Comparison of ENCODE assay signal across 8 cellular contexts in the genomic region with DNA sequence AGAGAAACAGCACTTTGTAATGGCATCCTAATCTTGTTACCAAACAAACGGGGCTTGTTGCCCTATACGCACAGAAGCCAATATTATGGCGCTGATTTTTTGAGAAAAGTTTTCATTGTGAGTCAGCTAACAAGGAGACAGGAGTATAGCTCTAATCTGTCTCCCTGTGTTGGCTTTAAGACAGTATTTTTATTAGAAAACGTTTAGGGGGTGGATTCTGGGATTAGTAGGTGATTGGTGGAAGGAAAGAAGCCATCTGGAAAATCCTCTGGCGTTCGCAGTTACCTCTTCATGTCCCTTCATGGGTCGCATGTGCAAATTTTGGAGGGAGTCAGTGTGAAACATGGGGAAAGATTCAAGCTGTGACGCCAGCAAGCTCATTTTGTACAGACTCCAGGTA. TPM values are rescaled to one million over a fixed set of nuclear protein-coding genes. Genes with fewer than 3 reads are reported as not detected.
A peak's percentile ranks its signal among the peaks of the same experiment; 100 is the strongest.
DNase-seq lines count a peak whose midpoint lies in the region; ATAC-seq and TF ChIP-seq lines count a peak whose summit lies in the region.

No MANE protein-coding gene starts in this region.

- WGBS in mammary epithelial cell (ENCODE audit: low coverage, missing lambda C conversion rate), result 0% methylated on average over 8 of the region's 8 CpGs

- no peak for DNase-seq in stimulated activated naive CD8-positive, alpha-beta T cell treated with anti-CD3 and anti-CD28 coated beads, Interleukin-15, Interleukin-2, amounts not matched to agents 100 U/mL and 50 U/mL, for 24 hours
- DNase-seq in mammary epithelial cell (peak; percentile 40), midbrain (lab: John Stamatoyannopoulos, UW) (peak; percentile 43), hippocampal formation (lab: John Stamatoyannopoulos, UW) (no peak), HPDE6-E6E7 (ENCODE audit: extremely low spot score) (no peak), NCI-H774 (lab: John Stamatoyannopoulos, UW) (no peak)

- H2AFZ ChIP-seq in mammary epithelial cell (ENCODE audit: low read depth, low read length), result peak overlapping the region; percentile 84

- CTCF ChIA-PET in mammary epithelial cell (lab: Charles Lee; ENCODE audit: low non-redundant PET), result no interaction called here

- no peak for TF ChIP-seq CTCF in mammary epithelial cell (conservative IDR thresholded peaks at IDR 0.05 in 1 of 2, IDR thresholded peaks at IDR 0.05 in 1 of 2; ENCODE audit: extremely low read depth in 1 of 2, insufficient read depth in 1 of 2, low read depth in 1 of 2, low read length in 2 of 2)

- BruUV-seq in mammary epithelial cell (replicated peaks; lab: Mats Ljungman, UMichigan), result no TSS peak

- H3K9me3 Mint-ChIP-seq in stimulated activated naive CD8-positive, alpha-beta T cell treated with anti-CD3 and anti-CD28 coated beads, Interleukin-15, Interleukin-2, amounts not matched to agents 100 ng/mL and 50 ng/mL, for 24 hours, result no peaks in the 10 kb centered on the region

- H3K4me3 Mint-ChIP-seq in stimulated activated naive CD8-positive, alpha-beta T cell treated with anti-CD3 and anti-CD28 coated beads, Interleukin-15, Interleukin-2, amounts not matched to agents 100 ng/mL and 50 ng/mL, for 24 hours, result peak overlapping the region; percentile 86

- peak overlapping the region; percentile 74 for H3K27ac ChIP-seq in mammary epithelial cell (ENCODE audit: insufficient read depth, low read depth, low read length)

- no peaks in the 10 kb centered on the region for H4K20me1 ChIP-seq in mammary epithelial cell (ENCODE audit: insufficient read depth, low read length)

- in situ Hi-C loops in mammary epithelial cell (cut with MboI; ENCODE audit: low sequenced_read_pairs in 2 of 2), result no loop called here

- ATAC-seq in stimulated activated naive CD8-positive, alpha-beta T cell treated with anti-CD3 and anti-CD28 coated beads, Interleukin-15, Interleukin-2, amounts not matched to agents 100 U/mL and 50 U/mL, for 24 hours, result no peak
- ATAC-seq in HG03378 (IDR thresholded peaks at IDR 0.05; ENCODE audit: unreplicated experiment), result no peak

- peaks cover 19% of the 10 kb centered on the region for H3K4me1 ChIP-seq in mammary epithelial cell (ENCODE audit: insufficient read depth, low read length)

- dilution Hi-C loops in mammary epithelial cell (cut with HindIII; ENCODE audit: low sequenced_read_pairs), result loop anchor here (25.0 kb wide), 1 partner anchor 732 kb away; no protein-coding TSS in a partner anchor

- peak overlapping the region; percentile 89 for H3K9ac ChIP-seq in mammary epithelial cell (ENCODE audit: insufficient read depth, low read length)

- H3K27me3 ChIP-seq in mammary epithelial cell (ENCODE audit: insufficient read depth, low read length), result no peaks in the 10 kb centered on the region

- H3K9me3 ChIP-seq in mammary epithelial cell (replicated peaks; ENCODE audit: insufficient read depth, low read length), result no peaks in the 10 kb centered on the region

- H3K36me3 ChIP-seq in mammary epithelial cell (ENCODE audit: insufficient read depth, low read length), result no peaks in the 10 kb centered on the region

- intact Hi-C loops in mammary epithelial cell (cut with micrococcal nuclease), result loop anchor here (5.0 to 10.0 kb wide), 3 partner anchors 53 to 409 kb away; a partner anchor contains a TSS

- peak overlapping the region; percentile 83 for H3K4me2 ChIP-seq in mammary epithelial cell (ENCODE audit: insufficient read depth, low read depth, low read length)

- no peaks in the 10 kb centered on the region for H3K27me3 Mint-ChIP-seq in stimulated activated naive CD8-positive, alpha-beta T cell treated with anti-CD3 and anti-CD28 coated beads, Interleukin-15, Interleukin-2, amounts not matched to agents 100 ng/mL and 50 ng/mL, for 24 hours

- H3K4me1 Mint-ChIP-seq in stimulated activated naive CD8-positive, alpha-beta T cell treated with anti-CD3 and anti-CD28 coated beads, Interleukin-15, Interleukin-2, amounts not matched to agents 100 ng/mL and 50 ng/mL, for 24 hours (ENCODE audit: low read depth), result peaks cover 13% of the 10 kb centered on the region

- H3K4me3 ChIP-seq in mammary epithelial cell (replicated peaks in 1 of 3; ENCODE audit: insufficient read depth in 1 of 3, low read depth in 2 of 3, low read length in 3 of 3), result peak overlapping the region; percentile 65 to 97 (median 69)

- H3K27ac Mint-ChIP-seq in stimulated activated naive CD8-positive, alpha-beta T cell treated with anti-CD3 and anti-CD28 coated beads, Interleukin-15, Interleukin-2, amounts not matched to agents 100 ng/mL and 50 ng/mL, for 24 hours, result no peak overlapping the region

- peaks cover 27% of the 10 kb centered on the region for H3K79me2 ChIP-seq in mammary epithelial cell (ENCODE audit: insufficient read depth, low read length)

- H3K36me3 Mint-ChIP-seq in stimulated activated naive CD8-positive, alpha-beta T cell treated with anti-CD3 and anti-CD28 coated beads, Interleukin-15, Interleukin-2, amounts not matched to agents 100 ng/mL and 50 ng/mL, for 24 hours (ENCODE audit: low read depth), result peaks cover under 1% of the 10 kb centered on the region

RNA-seq across cellular contexts. Expression of a gene that starts 0.7 kb away (rescaled TPM):
- total RNA-seq in mammary epithelial cell, result 10 to 100 TPM; 50.1 to 96.9 TPM
- polyA plus RNA-seq in mammary epithelial cell, result 39.5 TPM
- 20.5 TPM for polyA minus RNA-seq in mammary epithelial cell

RNA-seq across cellular contexts. Expression of a gene that starts 54.4 kb away (rescaled TPM):
- under 1 TPM; 0.50 to 0.59 TPM for total RNA-seq in mammary epithelial cell
- 0.14 TPM for polyA plus RNA-seq in mammary epithelial cell
- polyA minus RNA-seq in mammary epithelial cell, result not detected

Comparison
In these comparisons a context has a peak if more than half of its experiments do, and no peak if none do; other contexts are left out.
1. DNase-seq: peak in mammary epithelial cell (single experiment) and midbrain (single experiment); none in stimulated activated naive CD8-positive, alpha-beta T cell treated with anti-CD3 and anti-CD28 coated beads, Interleukin-15, Interleukin-2, amounts not matched to agents 100 U/mL and 50 U/mL, for 24 hours (single experiment), hippocampal formation (0 of 2), HPDE6-E6E7 (single experiment) and NCI-H774 (single experiment).